Comparison of ENCODE assay signal across 30 cellular contexts in genomic region chr6:144477841-144478240, GRCh38.
DNase-seq lines count a peak whose midpoint lies in the region; ATAC-seq and TF ChIP-seq lines count a peak whose summit lies in the region.
"Had no signal": no experiment of that assay in that cellular context is flagged by ENCODE, and none has a peak within 500 bp of the region (broad histone marks: within the 10 kb centered on the region; RNA-seq: fewer than 3 reads in every experiment).

No MANE protein-coding gene starts in this region.

- no peak for ATAC-seq in heart right ventricle
- ATAC-seq in naive thymus-derived CD4-positive, alpha-beta T cell = no peak
- ATAC-seq: left colon, SK-N-SH treated with all-trans-retinoic acid at 6 μM for 48 hours had no signal

- H3K9me3 ChIP-seq in heart right ventricle (no peaks in the 10 kb centered on the region), ascending aorta (no peaks in the 10 kb centered on the region), tibial artery (no peaks in the 10 kb centered on the region)
- no peaks in the 10 kb centered on the region for H3K9me3 ChIP-seq in naive thymus-derived CD4-positive, alpha-beta T cell (ENCODE audit: control insufficient read depth in 2 of 3, low read length in 3 of 3)
- H3K9me3 ChIP-seq: breast epithelium, colonic mucosa, ovary had no signal

- peaks cover 0 to 86% (median 19%) of the 10 kb centered on the region in 9 donors for H3K36me3 ChIP-seq in heart right ventricle
- peaks cover 3 to 15% of the 10 kb centered on the region in 2 donors for H3K36me3 ChIP-seq in ascending aorta
- H3K36me3 ChIP-seq in naive thymus-derived CD4-positive, alpha-beta T cell (ENCODE audit: control insufficient read depth in 2 of 3, insufficient read depth in 3 of 3, low read length in 3 of 3) = peaks cover 7 to 43% (median 27%) of the 10 kb centered on the region in 3 experiments
- H3K36me3 ChIP-seq in tibial artery = peaks cover 17 to 23% (median 20%) of the 10 kb centered on the region in 3 donors
- H3K36me3 ChIP-seq: breast epithelium, colonic mucosa, ovary had no signal

- H3K4me3 Mint-ChIP-seq in naive thymus-derived CD4-positive, alpha-beta T cell = no peak overlapping the region
- H3K4me3 Mint-ChIP-seq: activated T-cell treated with anti-CD3 and anti-CD28 coated beads, Interleukin-2, amount 50 U/mL, for 24 hours; mesothelial cell of epicardium; nephron had no signal

- H3K4me3 ChIP-seq in heart right ventricle (no peak overlapping the region), ascending aorta (no peak overlapping the region), tibial artery (no peak overlapping the region)
- H3K4me3 ChIP-seq in naive thymus-derived CD4-positive, alpha-beta T cell (ENCODE audit: low read length) = no peak overlapping the region
- H3K4me3 ChIP-seq: breast epithelium, colonic mucosa, hepatocyte, ovary had no signal

- CTCF ChIA-PET in naive thymus-derived CD4-positive, alpha-beta T cell (lab: Charles Lee) = interaction anchor here (0.8 to 2.3 kb wide), 2 partner anchors 9 to 372 kb away, joined by 3 to 9 read pairs; no protein-coding TSS in a partner anchor

- H3K9me3 Mint-ChIP-seq in naive thymus-derived CD4-positive, alpha-beta T cell = no peaks in the 10 kb centered on the region
- H3K9me3 Mint-ChIP-seq: activated T-cell treated with anti-CD3 and anti-CD28 coated beads, Interleukin-2, amount 50 U/mL, for 24 hours; mesothelial cell of epicardium; nephron had no signal

- peaks cover 11 to 54% (median 29%) of the 10 kb centered on the region in 5 donors for H3K36me3 Mint-ChIP-seq in naive thymus-derived CD4-positive, alpha-beta T cell

- POLR2A ChIA-PET in naive thymus-derived CD4-positive, alpha-beta T cell (lab: Charles Lee) = no interaction called here

- H3K27ac Mint-ChIP-seq in naive thymus-derived CD4-positive, alpha-beta T cell = peak overlapping the region in 8 of 9 donors; percentile 36 to 83 (median 63)
- H3K27ac Mint-ChIP-seq: nephron had no signal

- intact Hi-C loops in heart right ventricle (cut with DNase I) (loop anchor here in 8 of 10 donors (2.0 to 10.0 kb wide), 9 partner anchors 183 to 381 kb away; partner anchors contain the start of genes UTRN (in 3 of the 8), SF3B5 (in 1 of the 8) and STX11 (in 1 of the 8)), cardiac septum (cut with DNase I) (loop anchor here (5.0 kb wide), 1 partner anchor 216 kb away; no protein-coding TSS in a partner anchor), ascending aorta (cut with DNase I) (loop anchor here (1.0 kb wide), 1 partner anchor 192 kb away; no protein-coding TSS in a partner anchor), tibial artery (cut with DNase I; ENCODE audit: low total_unique reads) (no loop called here)
- intact Hi-C loops in naive thymus-derived CD4-positive, alpha-beta T cell (cut with micrococcal nuclease) = no loop called here

- TF ChIP-seq CTCF in heart right ventricle (IDR thresholded peaks at IDR 0.05) (no peak), ascending aorta (IDR thresholded peaks at IDR 0.05) (no peak), tibial artery (IDR thresholded peaks at IDR 0.05) (no peak)

- H3K4me1 Mint-ChIP-seq in naive thymus-derived CD4-positive, alpha-beta T cell = peaks cover 0 to 21% (median 4%) of the 10 kb centered on the region in 7 donors

- H3K27me3 ChIP-seq in heart right ventricle (no peaks in the 10 kb centered on the region), ascending aorta (no peaks in the 10 kb centered on the region), tibial artery (no peaks in the 10 kb centered on the region)
- H3K27me3 ChIP-seq in naive thymus-derived CD4-positive, alpha-beta T cell (ENCODE audit: control insufficient read depth in 2 of 2, insufficient read depth in 2 of 2, low read length in 2 of 2) = no peaks in the 10 kb centered on the region
- H3K27me3 ChIP-seq: breast epithelium, colonic mucosa, hepatocyte, ovary had no signal

- no peak for DNase-seq in heart right ventricle
- no peak for DNase-seq in cardiac septum (ENCODE audit: low spot score)
- DNase-seq in ascending aorta (ENCODE audit: low spot score in 2 of 2) = no peak
- no peak for DNase-seq in naive thymus-derived CD4-positive, alpha-beta T cell
- DNase-seq in tibial artery = no peak
- no peak for DNase-seq in stimulated activated CD4-positive, alpha-beta T cell treated with anti-CD3 and anti-CD28 coated beads, Interleukin-1b, Interleukin-23, amount 100 ng/mL, for 48 hours
- no peak for DNase-seq in CD1c-positive myeloid dendritic cell (ENCODE audit: extremely low spot score)
- no peak for DNase-seq in activated CD8-positive, alpha-beta memory T cell treated with anti-CD3 and anti-CD28 coated beads, Interleukin-2, amount 50 U/mL, for 48 hours
- DNase-seq: activated CD4-positive, alpha-beta T cell treated with anti-CD3 and anti-CD28 coated beads for 48 hours; activated CD8-positive, alpha-beta memory T cell treated with anti-CD3 and anti-CD28 coated beads for 24 hours; activated naive CD4-positive, alpha-beta T cell treated with Interleukin-2 at 50 U/mL for 16 hours; activated T-cell treated with anti-CD3 and anti-CD28 coated beads, Interleukin-2, amount 50 U/mL, for 24 hours; AML-193; amniotic stem cell; colonic mucosa; COR-L47; DMS53; effector CD8-positive, alpha-beta T cell; erythroblast; foreskin melanocyte; H7; left colon; NCI-H510A; stimulated activated CD4-positive, alpha-beta T cell treated with anti-CD3 and anti-CD28 coated beads, Interleukin-4, amount 100 ng/mL, for 1 hour had no signal

- no peaks in the 10 kb centered on the region for H3K27me3 Mint-ChIP-seq in naive thymus-derived CD4-positive, alpha-beta T cell
- H3K27me3 Mint-ChIP-seq: activated T-cell treated with anti-CD3 and anti-CD28 coated beads, Interleukin-2, amount 50 U/mL, for 24 hours had no signal

- H3K27ac ChIP-seq in heart right ventricle = peak overlapping the region in 7 of 10 donors; percentile 11 to 53 (median 31)
- H3K27ac ChIP-seq in ascending aorta = peak overlapping the region; percentile 3 to 59
- H3K27ac ChIP-seq in naive thymus-derived CD4-positive, alpha-beta T cell (ENCODE audit: low read depth, low read length) = no peak overlapping the region
- peak overlapping the region; percentile 29 to 49 for H3K27ac ChIP-seq in tibial artery
- H3K27ac ChIP-seq: colonic mucosa, hepatocyte had no signal

- H3K4me1 ChIP-seq in heart right ventricle = peaks cover 0 to 39% (median 22%) of the 10 kb centered on the region in 9 donors
- peaks cover 2 to 21% of the 10 kb centered on the region in 2 donors for H3K4me1 ChIP-seq in ascending aorta
- no peaks in the 10 kb centered on the region for H3K4me1 ChIP-seq in naive thymus-derived CD4-positive, alpha-beta T cell (ENCODE audit: control insufficient read depth in 2 of 2, insufficient read depth in 2 of 2, low read length in 2 of 2)
- H3K4me1 ChIP-seq in tibial artery = peaks cover 4 to 42% (median 29%) of the 10 kb centered on the region in 4 donors
- H3K4me1 ChIP-seq: breast epithelium, colonic mucosa had no signal

Comparison
In these comparisons a context has a peak if more than half of its experiments do, and no peak if none do; other contexts are left out.
1. intact Hi-C loops: an anchor here in heart right ventricle (2.0 to 10.0 kb wide), cardiac septum (5.0 kb wide) and ascending aorta (1.0 kb wide); none called in naive thymus-derived CD4-positive, alpha-beta T cell and tibial artery.